8 cellular contexts compared by ENCODE assay signal in genomic region chr1:220094016-220094911, GRCh38. TPM values are rescaled to one million over a fixed set of nuclear protein-coding genes. Genes with fewer than 3 reads are reported as not detected.
A peak's percentile ranks its signal among the peaks of the same experiment; 100 is the strongest.
DNase-seq lines count a peak whose midpoint lies in the region; ATAC-seq, FAIRE-seq and TF ChIP-seq lines count a peak whose summit lies in the region.

Gene IARS2, plus strand, starts transcription at chr1:220094132. Its CDS starts 85 bp downstream, at chr1:220094217.

- no peak within 1 kb of the TSS for H2AK5ac ChIP-seq in H1 (ENCODE audit: low read depth, low read length)
- H2AK5ac ChIP-seq in mesendoderm (ENCODE audit: low read length): no peak within 1 kb of the TSS

- H3K4me3 ChIP-seq in H1 (ENCODE audit: extremely low read depth in 1 of 4, insufficient read depth in 2 of 4, low read depth in 3 of 4, low read length in 4 of 4): peak within 1 kb of the TSS; percentile 77 to 97 (median 84)
- peak within 1 kb of the TSS; percentile 96 for H3K4me3 ChIP-seq in mesendoderm (ENCODE audit: low read length)

- H3K36me3 ChIP-seq in H1 (ENCODE audit: control insufficient read depth in 2 of 4, insufficient read depth in 4 of 4, low read length in 3 of 4): peaks cover 0 to 18% (median 6%) of the 10 kb centered on the region in 4 experiments; a peak in 3 of 8 replicates
- H3K36me3 ChIP-seq in mesendoderm (ENCODE audit: control insufficient read depth, insufficient read depth, low read length): no peaks in the 10 kb centered on the region

- peak within 1 kb of the TSS; percentile 82 for H3K56ac ChIP-seq in H1 (replicated peaks; ENCODE audit: insufficient read length, low read depth, low read length)
- H3K56ac ChIP-seq in mesendoderm (ENCODE audit: low read length): peak within 1 kb of the TSS; percentile 98

- TF ChIP-seq CTCF in H1 (IDR thresholded peaks at IDR 0.05; ENCODE audit: control extremely low read depth in 1 of 3, insufficient read depth in 1 of 3, low read depth in 1 of 3, low read length in 3 of 3): no peak

- H3K23me2 ChIP-seq in H1 (ENCODE audit: low read depth, low read length): peaks cover 9% of the 10 kb centered on the region

- H3K4me1 ChIP-seq in H1 (replicated peaks in 1 of 4; ENCODE audit: control insufficient read depth in 3 of 4, insufficient read depth in 4 of 4, low read length in 3 of 4): peaks cover 0 to 3% (median 0%) of the 10 kb centered on the region in 4 experiments; a peak in 2 of 7 replicates
- no peaks in the 10 kb centered on the region for H3K4me1 ChIP-seq in mesendoderm (ENCODE audit: control insufficient read depth, low read depth, low read length)

- H4K91ac ChIP-seq in H1 (replicated peaks; ENCODE audit: insufficient read length, low read length): peak within 1 kb of the TSS; percentile 42

- no peak within 1 kb of the TSS for H2BK20ac ChIP-seq in H1 (ENCODE audit: low read length)

- H4K8ac ChIP-seq in H1 (ENCODE audit: extremely low read depth, insufficient read depth, low read length): peak within 1 kb of the TSS; percentile 47
- no peak within 1 kb of the TSS for H4K8ac ChIP-seq in mesendoderm (ENCODE audit: low read depth, low read length)

- H2BK15ac ChIP-seq in H1 (ENCODE audit: low read length) (no peak within 1 kb of the TSS), mesendoderm (replicated peaks; ENCODE audit: low read depth) (no peak within 1 kb of the TSS)

- peak within 1 kb of the TSS; percentile 9; the same call in 1 of the 2 replicates for H3K27ac ChIP-seq in H1 (ENCODE audit: low read depth, low read length)
- peak within 1 kb of the TSS; percentile 77 for H3K27ac ChIP-seq in mesendoderm (ENCODE audit: low read depth, low read length)

- peak; percentile 14 to 68; a peak in 2 of 3 replicates for TF ChIP-seq POLR2A in H1 (IDR thresholded peaks at IDR 0.05; ENCODE audit: control extremely low read depth in 1 of 2, low read depth in 2 of 2, low read length in 2 of 2)

- no peak for TF ChIP-seq EP300 in H1 (IDR thresholded peaks at IDR 0.05; ENCODE audit: borderline replicate concordance in 1 of 2, low read depth in 2 of 2, low read length in 2 of 2)

- H3K23ac ChIP-seq in H1 (ENCODE audit: insufficient read length): no peak within 1 kb of the TSS
- no peak within 1 kb of the TSS for H3K23ac ChIP-seq in mesendoderm (ENCODE audit: low read length)

- POLR2A ChIA-PET in activated CD8-positive, alpha-beta memory T cell treated with anti-CD3 and anti-CD28 coated beads for 36 hours (lab: Charles Lee): no interaction called here
- POLR2A ChIA-PET in H1 (lab: Charles Lee; ENCODE audit: partially characterized antibody): interaction anchor here (1.0 kb wide), 1 partner anchor 30 kb away, joined by 3 read pairs; no protein-coding TSS in a partner anchor

- H2BK5ac ChIP-seq in H1 (ENCODE audit: low read depth, low read length) (peak within 1 kb of the TSS; percentile 60; the same call in 1 of the 2 replicates), mesendoderm (ENCODE audit: low read length) (peak within 1 kb of the TSS; percentile 17)

- H3K79me2 ChIP-seq in H1 (ENCODE audit: control insufficient read depth in 1 of 2, insufficient read depth in 2 of 2, low read length in 2 of 2): peaks cover 0 to 12% of the 10 kb centered on the region in 2 experiments; a peak in 2 of 4 replicates
- H3K79me2 ChIP-seq in mesendoderm (ENCODE audit: control insufficient read depth, insufficient read depth, low read length): peaks cover 2% of the 10 kb centered on the region

- H3K14ac ChIP-seq in H1 (ENCODE audit: insufficient read length): no peak within 1 kb of the TSS

- no peaks in the 10 kb centered on the region for H3K27me3 ChIP-seq in H1 (replicated peaks in 1 of 4; ENCODE audit: control insufficient read depth in 3 of 4, extremely low read depth in 1 of 4, insufficient read depth in 3 of 4, low read length in 3 of 4)
- H3K27me3 ChIP-seq in mesendoderm (ENCODE audit: insufficient read depth, low read length, poor library complexity): no peaks in the 10 kb centered on the region

- peak within 1 kb of the TSS; percentile 45 for H2AFZ ChIP-seq in H1 (ENCODE audit: low read length)

- H4K5ac ChIP-seq in H1 (ENCODE audit: insufficient read length, low read depth, low read length) (peak within 1 kb of the TSS; percentile 78), mesendoderm (ENCODE audit: low read length) (no peak within 1 kb of the TSS)

- peak within 1 kb of the TSS; percentile 75 to 77 for H3K4me2 ChIP-seq in H1 (ENCODE audit: insufficient read depth in 1 of 2, low read depth in 2 of 2, low read length in 2 of 2)
- peak within 1 kb of the TSS; percentile 75 for H3K4me2 ChIP-seq in mesendoderm (ENCODE audit: low read length)

- H3K4ac ChIP-seq in H1 (replicated peaks; ENCODE audit: insufficient read length, low read depth, low read length): no peak within 1 kb of the TSS
- no peak within 1 kb of the TSS for H3K4ac ChIP-seq in mesendoderm (ENCODE audit: low read depth, low read length)

- no peak for TF ChIP-seq RAD21 in H1 (IDR thresholded peaks at IDR 0.05 in 1 of 2, conservative IDR thresholded peaks at IDR 0.05 in 1 of 2; ENCODE audit: low read depth in 2 of 2, low read length in 2 of 2)

- peak; percentile 42 to 90 (median 81) for DNase-seq in C1 segment of cervical spinal cord (lab: John Stamatoyannopoulos, UW)
- peak; percentile 74 for DNase-seq in GM19239 (ENCODE audit: insufficient read length, low spot score)
- peak; percentile 72 for DNase-seq in NCI-H82 treated with DMSO at 0.1 percent for 48 hours (lab: John Stamatoyannopoulos, UW; ENCODE audit: unreplicated experiment)
- DNase-seq in H1 (ENCODE audit: low read depth in 1 of 2, low spot score in 2 of 2): peak; percentile 73 to 90
- DNase-seq in mesendoderm: peak; percentile 88
- peak; percentile 83 for DNase-seq in stimulated activated CD8-positive, alpha-beta memory T cell treated with anti-CD3 and anti-CD28 coated beads, Interleukin-15, amount 100 ng/mL, for 1 hour (ENCODE audit: low read depth)

- H3K79me1 ChIP-seq in H1 (ENCODE audit: low read depth, low read length) (no peaks in the 10 kb centered on the region), mesendoderm (ENCODE audit: low read length) (peaks cover 5% of the 10 kb centered on the region)

- ATAC-seq in HG03457 (IDR thresholded peaks at IDR 0.05; ENCODE audit: unreplicated experiment): peak; percentile 53

- H3K18ac ChIP-seq in H1 (ENCODE audit: extremely low read depth, low read length): peak within 1 kb of the TSS; percentile 76
- H3K18ac ChIP-seq in mesendoderm (ENCODE audit: low read length): peak within 1 kb of the TSS; percentile 3

- WGBS in H1 (ENCODE audit: extremely low coverage in 1 of 2, insufficient coverage in 1 of 2, insufficient read length in 1 of 2, insufficient replicate concordance in 2 of 2, low coverage in 1 of 2, low lambda C conversion rate in 2 of 2, missing lambda C conversion rate in 1 of 2), 2 experiments: 4% methylated on average over 53 of the region's 73 CpGs; no CpG with 5 or more reads in 1 of the 2 experiments
- whole genome bisulfite sequencing in mesendoderm (ENCODE audit: extremely low coverage, insufficient coverage, low lambda C conversion rate): no CpG with 5 or more reads among the region's 73 CpGs

- peak within 1 kb of the TSS; percentile 50; the same call in 1 of the 2 replicates for H2BK12ac ChIP-seq in H1 (ENCODE audit: low read depth, low read length)

- H3K9me3 ChIP-seq in H1 (ENCODE audit: insufficient read depth in 2 of 2, low read depth in 1 of 2, low read length in 1 of 2): no peaks in the 10 kb centered on the region

- FAIRE-seq in GM19239 (lab: Jason Lieb, UNC): peak; percentile 73
- FAIRE-seq in H1 (lab: Jason Lieb, UNC): no peak

- H4K20me1 ChIP-seq in H1 (replicated peaks in 1 of 2; ENCODE audit: control insufficient read depth in 1 of 2, insufficient read depth in 2 of 2, low read length in 2 of 2): peaks cover 0 to 2% of the 10 kb centered on the region in 2 experiments

- H3K9ac ChIP-seq in H1 (replicated peaks in 1 of 4; ENCODE audit: extremely low read depth in 1 of 4, low read depth in 3 of 4, low read length in 3 of 4): peak within 1 kb of the TSS; percentile 66 to 73 (median 67)
- peak within 1 kb of the TSS; percentile 87 for H3K9ac ChIP-seq in mesendoderm (ENCODE audit: low read length)

- CTCF ChIA-PET in activated CD8-positive, alpha-beta memory T cell treated with anti-CD3 and anti-CD28 coated beads for 36 hours (lab: Charles Lee): no interaction called here
- CTCF ChIA-PET in H1 (lab: Charles Lee; ENCODE audit: partially characterized antibody): interaction anchor here (1.0 to 1.5 kb wide), 2 partner anchors 19 to 106 kb away, joined by 3 to 6 read pairs; no protein-coding TSS in a partner anchor

- H2BK120ac ChIP-seq in H1 (replicated peaks; ENCODE audit: low read depth, low read length): no peak within 1 kb of the TSS
- H2BK120ac ChIP-seq in mesendoderm (ENCODE audit: low read depth, low read length): no peak within 1 kb of the TSS

TF ChIP-seq in H1, 55 proteins besides CTCF, POLR2A, EP300 and RAD21 (continues in another document):
- TF ChIP-seq EGR1 (IDR thresholded peaks at IDR 0.05; ENCODE audit: borderline replicate concordance, low read depth, low read length): no peak
- peak; percentile 88 for TF ChIP-seq PHF8 (conservative IDR thresholded peaks at IDR 0.05; ENCODE audit: low read depth, low read length)
- no peak for TF ChIP-seq EZH2 (IDR thresholded peaks at IDR 0.05; ENCODE audit: low read depth, low read length, severe bottlenecking)
- no peak for TF ChIP-seq SUZ12 (IDR thresholded peaks at IDR 0.05; ENCODE audit: low read length)
- no peak for TF ChIP-seq TCF12 (IDR thresholded peaks at IDR 0.05; ENCODE audit: low read depth, low read length)
- TF ChIP-seq POU5F1 (IDR thresholded peaks at IDR 0.05; ENCODE audit: low read depth, low read length): no peak
- no peak for TF ChIP-seq MAFK (IDR thresholded peaks at IDR 0.05; ENCODE audit: low read depth, low read length)
- no peak for TF ChIP-seq SAP30 (IDR thresholded peaks at IDR 0.05; ENCODE audit: insufficient read depth, insufficient replicate concordance, low read length)
- TF ChIP-seq FOSL1 (IDR thresholded peaks at IDR 0.05; ENCODE audit: insufficient read depth, low read depth, low read length): no peak
- TF ChIP-seq BCL11A (IDR thresholded peaks at IDR 0.05; ENCODE audit: low read depth in 2 of 2, low read length in 2 of 2): no peak
- TF ChIP-seq SRF (IDR thresholded peaks at IDR 0.05; ENCODE audit: low read depth, low read length): no peak

RNA-seq across cellular contexts. Expression of gene IARS2, which starts in this region (rescaled TPM):
- total RNA-seq in activated CD8-positive, alpha-beta memory T cell treated with anti-CD3 and anti-CD28 coated beads for 36 hours: 10 to 100 TPM; 79.0 to 80.8 TPM
- total RNA-seq in H1 (2021; fragmentation: NEBNext Ultra II Directional; extraction: Animal tissue kit (Norgen Biotek cat#: 25700)): 69.1 and 69.8 TPM in 2 replicates
- polyA plus RNA-seq in H1 (2011; rRNA removed): 12.4 and 15.0 TPM in 2 replicates
- 18.4 TPM for polyA plus RNA-seq in H1 (2011; cell fraction: cytosol; rRNA removed)
- polyA plus RNA-seq in H1 (2011; cell fraction: nucleus; rRNA removed): 24.1 TPM
- 46.2 to 69.4 TPM (median 56.1 TPM) in 4 replicates for polyA plus RNA-seq in H1 (2012, experiment 1 of 2)
- polyA plus RNA-seq in H1 (2012, experiment 2 of 2): 5.8 TPM
- 65.5 TPM for polyA plus RNA-seq in H1 (2013, experiment 1 of 2)
- 66.1 TPM for polyA plus RNA-seq in H1 (2013, experiment 2 of 2)
- polyA minus RNA-seq in H1 (2011; rRNA and poly(A)+ RNA removed): 29.1 and 36.7 TPM in 2 replicates
- polyA minus RNA-seq in H1 (2011; cell fraction: cytosol; rRNA and poly(A)+ RNA removed): 19.0 TPM
- 33.7 TPM for polyA minus RNA-seq in H1 (2011; cell fraction: nucleus; rRNA and poly(A)+ RNA removed)
- 41.4 TPM for polyA plus RNA-seq in mesendoderm (2013, experiment 1 of 2)
- 41.0 TPM for polyA plus RNA-seq in mesendoderm (2013, experiment 2 of 2)

Comparison
In these comparisons a context has a peak if more than half of its experiments do, and no peak if none do; other contexts are left out.
1. Peak in every context shown above with its lines: DNase-seq, ATAC-seq, H3K4me3 ChIP-seq and H3K27ac ChIP-seq.